Comparison of ENCODE assay signal across 30 cellular contexts in genomic region chr2:76281176-76281841, GRCh38.
DNase-seq lines count a peak whose midpoint lies in the region; ATAC-seq and TF ChIP-seq lines count a peak whose summit lies in the region.
"Had no signal": no experiment of that assay in that cellular context is flagged by ENCODE, and none has a peak within 500 bp of the region (broad histone marks: within the 10 kb centered on the region; RNA-seq: fewer than 3 reads in every experiment).

No MANE protein-coding gene starts in this region.

- CTCF ChIA-PET in WTC11 (lab: Charles Lee): no interaction called here

- no peak overlapping the region for H3K27ac ChIP-seq in 22Rv1
- H3K27ac ChIP-seq: BLaER1, foreskin keratinocyte, pancreas, right atrium auricular region, SJSA1, suprapubic skin had no signal

- H3K9me3 Mint-ChIP-seq in WTC11 (no peaks in the 10 kb centered on the region), nephron progenitor cell (no peaks in the 10 kb centered on the region)
- H3K9me3 Mint-ChIP-seq: activated naive CD4-positive, alpha-beta T cell treated with anti-CD3 and anti-CD28 coated beads, Interleukin-2, amount 10 ng/mL, durations not matched to agents 7 days and 5 days; activated T-helper 1 cell treated with anti-CD3 and anti-CD28 coated beads, Interleukin-12 subunit alpha, Interleukin-12 subunit beta, Interleukin-2, Interleukin-4 antibody, amounts not matched to agents 30 ng/mL and 10 ng/mL and 1 ng/mL, durations not matched to agents 14 hours and 24 hours and 36 hours had no signal

- H3K4me1 Mint-ChIP-seq in WTC11 (peaks cover 19% of the 10 kb centered on the region), nephron progenitor cell (peaks cover 39% of the 10 kb centered on the region)
- H3K4me1 Mint-ChIP-seq: activated naive CD4-positive, alpha-beta T cell treated with anti-CD3 and anti-CD28 coated beads, Interleukin-2, amount 10 ng/mL, durations not matched to agents 7 days and 5 days; naive thymus-derived CD8-positive, alpha-beta T cell; stimulated activated naive B cell treated with anti-CD40 and anti-IgM and Interleukin-4, amounts not matched to agents 10 μg/mL and 1 μg/mL and 100 μg/mL, for 72 hours; T-helper 17 cell had no signal

- H3K36me3 Mint-ChIP-seq in WTC11 (no peaks in the 10 kb centered on the region), nephron progenitor cell (ENCODE audit: low read depth) (no peaks in the 10 kb centered on the region)
- H3K36me3 Mint-ChIP-seq: activated naive CD4-positive, alpha-beta T cell treated with anti-CD3 and anti-CD28 coated beads, Interleukin-2, amount 10 ng/mL, durations not matched to agents 7 days and 5 days; naive thymus-derived CD8-positive, alpha-beta T cell; stimulated activated naive B cell treated with anti-CD40 and anti-IgM and Interleukin-4, amounts not matched to agents 10 μg/mL and 1 μg/mL and 100 μg/mL, for 72 hours had no signal

- TF ChIP-seq CTCF in 22Rv1 (IDR thresholded peaks at IDR 0.05) (peak; percentile 42), GM12872 (IDR thresholded peaks at IDR 0.05; ENCODE audit: insufficient read depth, low read depth, low read length) (0 out of 3 replicates have a peak, but pooled peaks have one; percentile 2), WTC11 (IDR thresholded peaks at IDR 0.05) (no peak), nephron progenitor cell (IDR thresholded peaks at IDR 0.05) (no peak)

- H3K27me3 Mint-ChIP-seq in WTC11 (ENCODE audit: low read depth) (no peaks in the 10 kb centered on the region), nephron progenitor cell (ENCODE audit: low read depth, poor library complexity) (peaks cover 3% of the 10 kb centered on the region)
- H3K27me3 Mint-ChIP-seq: activated naive CD4-positive, alpha-beta T cell treated with anti-CD3 and anti-CD28 coated beads, Interleukin-2, amount 10 ng/mL, durations not matched to agents 7 days and 5 days; stimulated activated naive B cell treated with anti-CD40 and anti-IgM and Interleukin-4, amounts not matched to agents 10 μg/mL and 1 μg/mL and 100 μg/mL, for 72 hours; T-helper 17 cell had no signal

- POLR2A ChIA-PET in WTC11 (lab: Charles Lee): no interaction called here

- ATAC-seq in WTC11: peak; percentile 34
- ATAC-seq: esophagus mucosa; foreskin keratinocyte; left colon; naive thymus-derived CD8-positive, alpha-beta T cell; pancreas; stimulated activated naive B cell treated with anti-CD40 and anti-IgM and Interleukin-4, amounts not matched to agents 10 μg/mL and 1 μg/mL and 100 μg/mL, for 72 hours; T-helper 17 cell had no signal

- peak; percentile 88 to 94 for DNase-seq in NCI-H524 (lab: John Stamatoyannopoulos, UW)
- no peak for DNase-seq in WTC11 (ENCODE audit: low spot score)
- no peak for DNase-seq in KG1 (lab: John Stamatoyannopoulos, UW)
- DNase-seq in nephron progenitor cell: no peak
- DNase-seq in GM19240 (ENCODE audit: insufficient read length, low spot score): no peak
- DNase-seq in NCI-H1417 treated with DMSO at 0.1 percent for 48 hours (lab: John Stamatoyannopoulos, UW): no peak
- DNase-seq: ACHN; activated CD4-positive, alpha-beta T cell treated with anti-CD3 and anti-CD28 coated beads for 4 hours; activated naive CD4-positive, alpha-beta T cell treated with anti-CD3 and anti-CD28 coated beads, Interleukin-2, amount 10 ng/mL, durations not matched to agents 7 days and 5 days; amygdala; effector memory CD4-positive, alpha-beta T cell; foreskin keratinocyte; left colon; midbrain; MM.1S; naive thymus-derived CD8-positive, alpha-beta T cell; NCI-H1436 treated with DMSO at 0.1 percent for 48 hours; NCI-H226; pancreas; stimulated activated CD4-positive, alpha-beta T cell treated with anti-CD3 and anti-CD28 coated beads, Interleukin-4, amount 100 ng/mL, for 24 hours; stimulated activated naive B cell treated with anti-CD40 and anti-IgM and Interleukin-4, amounts not matched to agents 10 μg/mL and 1 μg/mL and 100 μg/mL, for 72 hours; T-helper 17 cell had no signal

- H3K4me3 Mint-ChIP-seq in WTC11 (no peak overlapping the region), nephron progenitor cell (no peak overlapping the region)
- H3K4me3 Mint-ChIP-seq: activated naive CD4-positive, alpha-beta T cell treated with anti-CD3 and anti-CD28 coated beads, Interleukin-2, amount 10 ng/mL, durations not matched to agents 7 days and 5 days; activated T-helper 1 cell treated with anti-CD3 and anti-CD28 coated beads, Interleukin-12 subunit alpha, Interleukin-12 subunit beta, Interleukin-2, Interleukin-4 antibody, amounts not matched to agents 30 ng/mL and 10 ng/mL and 1 ng/mL, durations not matched to agents 14 hours and 24 hours and 36 hours; naive thymus-derived CD8-positive, alpha-beta T cell; stimulated activated naive B cell treated with anti-CD40 and anti-IgM and Interleukin-4, amounts not matched to agents 10 μg/mL and 1 μg/mL and 100 μg/mL, for 72 hours; T-helper 17 cell had no signal

- H3K27ac Mint-ChIP-seq in WTC11: no peak overlapping the region
- no peak overlapping the region for H3K27ac Mint-ChIP-seq in nephron progenitor cell
- H3K27ac Mint-ChIP-seq: activated naive CD4-positive, alpha-beta T cell treated with anti-CD3 and anti-CD28 coated beads, Interleukin-2, amount 10 ng/mL, durations not matched to agents 7 days and 5 days; activated T-helper 1 cell treated with anti-CD3 and anti-CD28 coated beads, Interleukin-12 subunit alpha, Interleukin-12 subunit beta, Interleukin-2, Interleukin-4 antibody, amounts not matched to agents 30 ng/mL and 10 ng/mL and 1 ng/mL, durations not matched to agents 14 hours and 24 hours and 36 hours; naive thymus-derived CD8-positive, alpha-beta T cell; stimulated activated naive B cell treated with anti-CD40 and anti-IgM and Interleukin-4, amounts not matched to agents 10 μg/mL and 1 μg/mL and 100 μg/mL, for 72 hours; T-helper 17 cell had no signal

TF ChIP-seq in WTC11, 78 proteins besides CTCF, POLR2A, EP300 and RAD21 (continues in another document):
- no peak for TF ChIP-seq FOXK1 (CRISPR knock-in tag; IDR thresholded peaks at IDR 0.05)
- no peak for TF ChIP-seq ZBTB21 (CRISPR knock-in tag; IDR thresholded peaks at IDR 0.05; ENCODE audit: borderline replicate concordance)
- TF ChIP-seq NR1H2 (CRISPR knock-in tag; IDR thresholded peaks at IDR 0.05): no peak
- TF ChIP-seq ATF3 (CRISPR knock-in tag; conservative IDR thresholded peaks at IDR 0.05): no peak
- no peak for TF ChIP-seq FOXP4 (CRISPR knock-in tag; IDR thresholded peaks at IDR 0.05)
- TF ChIP-seq ZNF532 (CRISPR knock-in tag; IDR thresholded peaks at IDR 0.05; ENCODE audit: borderline replicate concordance): no peak
- no peak for TF ChIP-seq FOXP1 (CRISPR knock-in tag; IDR thresholded peaks at IDR 0.05; ENCODE audit: borderline replicate concordance)
- no peak for TF ChIP-seq RELA (CRISPR knock-in tag; IDR thresholded peaks at IDR 0.05; ENCODE audit: borderline replicate concordance)

Comparison
In these comparisons a context has a peak if more than half of its experiments do, and no peak if none do; other contexts are left out.
1. CTCF ChIP-seq: peak in 22Rv1 (single experiment) and GM12872 (single experiment); none in WTC11 (single experiment) and nephron progenitor cell (single experiment).
2. DNase-seq: peak in NCI-H524 (2 of 2); none in WTC11 (single experiment), KG1 (single experiment), nephron progenitor cell (single experiment), GM19240 (single experiment) and NCI-H1417 treated with DMSO at 0.1 percent for 48 hours (single experiment).